ENCODE assay signal across 9 cellular contexts in the genomic region with DNA sequence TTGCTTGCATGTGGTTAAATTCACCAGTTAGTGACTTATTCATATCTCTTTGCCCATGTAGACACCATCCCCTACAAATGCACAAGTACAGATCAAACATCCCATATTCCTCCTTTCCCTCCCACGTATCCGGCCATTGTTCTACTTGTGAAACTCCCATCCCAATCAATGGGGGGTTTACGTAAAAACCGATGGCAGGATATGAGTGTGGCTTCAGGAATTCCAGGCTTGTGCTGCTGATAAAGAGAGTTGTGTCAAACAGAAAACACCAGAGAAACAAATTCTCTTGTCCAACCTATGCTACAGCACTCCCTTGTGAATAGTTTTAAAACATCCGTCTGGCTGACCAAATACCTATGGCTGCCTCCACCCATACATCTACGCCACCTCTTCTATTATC. TPM values are rescaled to one million over a fixed set of nuclear protein-coding genes. Genes with fewer than 3 reads are reported as not detected.
A peak's percentile ranks its signal among the peaks of the same experiment; 100 is the strongest.
DNase-seq lines count a peak whose midpoint lies in the region; ATAC-seq and TF ChIP-seq lines count a peak whose summit lies in the region.
"Had no signal": no experiment of that assay in that cellular context is flagged by ENCODE, and none has a peak within 500 bp of the region (broad histone marks: within the 10 kb centered on the region; RNA-seq: fewer than 3 reads in every experiment).

No MANE protein-coding gene starts in this region.

- no peak overlapping the region for H3K4me3 ChIP-seq in breast epithelium
- no peak overlapping the region for H3K4me3 ChIP-seq in astrocyte of the spinal cord (ENCODE audit: low read depth, low read length)
- H3K4me3 ChIP-seq in upper lobe of left lung = no peak overlapping the region

- H3K9me3 ChIP-seq in breast epithelium (no peaks in the 10 kb centered on the region), upper lobe of left lung (no peaks in the 10 kb centered on the region)

- POLR2A ChIA-PET in MCF 10A (lab: Yijun Ruan, JAX) = no interaction called here

- no peak for TF ChIP-seq POLR2A in breast epithelium (IDR thresholded peaks at IDR 0.05)
- no peak for TF ChIP-seq POLR2A in upper lobe of left lung (IDR thresholded peaks at IDR 0.05)

- TF ChIP-seq EP300 in upper lobe of left lung (IDR thresholded peaks at IDR 0.05) = peak in 3 of 4 donors; percentile 88 to 99 (median 98)

- H3K4me3 Mint-ChIP-seq in MCF 10A (ENCODE audit: unreplicated experiment) = no peak overlapping the region

- CTCF ChIA-PET in MCF 10A (lab: Yijun Ruan, JAX) = interaction anchor here (1.4 kb wide), 1 partner anchor 300 kb away, joined by 3 read pairs; no protein-coding TSS in a partner anchor

- intact Hi-C loops in MCF 10A (cut with micrococcal nuclease) = no loop called here
- intact Hi-C loops in breast epithelium (cut with DNase I; ENCODE audit: low total_unique reads) = no loop called here

- H3K36me3 ChIP-seq in breast epithelium (no peaks in the 10 kb centered on the region), upper lobe of left lung (peaks cover 0 to 4% (median 0%) of the 10 kb centered on the region in 4 donors)

- peak overlapping the region; percentile 40 for H3K27ac Mint-ChIP-seq in MCF 10A (ENCODE audit: low read depth, unreplicated experiment)

- in situ Hi-C loops in astrocyte of the spinal cord (cut with HindIII; ENCODE audit: low sequenced_read_pairs) = no loop called here

- no peaks in the 10 kb centered on the region for H3K27me3 Mint-ChIP-seq in MCF 10A (ENCODE audit: insufficient read depth, unreplicated experiment)

- TF ChIP-seq CTCF in MCF 10A (IDR thresholded peaks at IDR 0.05; ENCODE audit: unreplicated experiment) = no peak
- TF ChIP-seq CTCF in breast epithelium (IDR thresholded peaks at IDR 0.05) = no peak
- TF ChIP-seq CTCF in astrocyte of the spinal cord (IDR thresholded peaks at IDR 0.05; ENCODE audit: low read depth, low read length) = no peak
- TF ChIP-seq CTCF in upper lobe of left lung (IDR thresholded peaks at IDR 0.05) = peak in 2 of 6 experiments; percentile 10 to 11

- H3K4me1 Mint-ChIP-seq in MCF 10A (ENCODE audit: insufficient read depth, unreplicated experiment) = peaks cover 18% of the 10 kb centered on the region

- H3K27ac ChIP-seq in breast epithelium (peak overlapping the region in 1 of 2 donors; percentile 54), upper lobe of left lung (peak overlapping the region in 3 of 4 donors; percentile 74 to 76 (median 75))

- no peaks in the 10 kb centered on the region for H3K4me1 ChIP-seq in breast epithelium
- H3K4me1 ChIP-seq in upper lobe of left lung = peaks cover 36 to 71% (median 59%) of the 10 kb centered on the region in 4 donors

- peaks cover 0 to 3% of the 10 kb centered on the region in 2 donors for H3K27me3 ChIP-seq in breast epithelium
- H3K27me3 ChIP-seq in upper lobe of left lung = no peaks in the 10 kb centered on the region

- H3K36me3 Mint-ChIP-seq in MCF 10A (ENCODE audit: insufficient read depth, unreplicated experiment) = no peaks in the 10 kb centered on the region

- no peaks in the 10 kb centered on the region for H3K9me3 Mint-ChIP-seq in MCF 10A (ENCODE audit: unreplicated experiment)

- BruUV-seq in MCF 10A (replicated peaks; lab: Mats Ljungman, UMichigan) = no TSS peak

- 69 to 81% methylated on average over 6 of the region's 6 CpGs for WGBS in upper lobe of left lung, 2 donors

- peak; percentile 89 for DNase-seq in MCF 10A (ENCODE audit: unreplicated experiment)
- DNase-seq in breast epithelium (ENCODE audit: low spot score in 2 of 2) = no peak
- peak; percentile 95 for DNase-seq in astrocyte of the spinal cord (ENCODE audit: low read depth, low spot score)
- peak; percentile 50 for DNase-seq in kidney glomerular epithelial cell (lab: John Stamatoyannopoulos, UW)
- DNase-seq in upper lobe of left lung = no peak
- no peak for DNase-seq in GM19240 (ENCODE audit: insufficient read length, low spot score)
- no peak for DNase-seq in stimulated activated CD4-positive, alpha-beta T cell treated with anti-CD3 and anti-CD28 coated beads, Interleukin-15, amount 100 ng/mL, for 24 hours
- DNase-seq: COR-L47 had no signal

- ATAC-seq in upper lobe of left lung (ENCODE audit: low FRiP score in 2 of 2) (peak in 1 of 2 donors; percentile 51), GM18511 (IDR thresholded peaks at IDR 0.05; ENCODE audit: unreplicated experiment) (no peak)

RNA-seq across cellular contexts. Expression of a gene that starts 15.5 kb away (rescaled TPM):
- 3.6 and 5.6 TPM in 2 replicates for total RNA-seq in MCF 10A (2022)
- 10 to 100 TPM; 23.9 to 62.2 (median 46.2) TPM for total RNA-seq in breast epithelium
- total RNA-seq in upper lobe of left lung = 10 to 100 TPM; 36.3 to 80.1 (median 54.4) TPM

Comparison
In these comparisons a context has a peak if more than half of its experiments do, and no peak if none do; other contexts are left out.
1. DNase-seq: peak in MCF 10A (single experiment), astrocyte of the spinal cord (single experiment) and kidney glomerular epithelial cell (single experiment); none in breast epithelium (0 of 2), upper lobe of left lung (0 of 2), GM19240 (single experiment) and stimulated activated CD4-positive, alpha-beta T cell treated with anti-CD3 and anti-CD28 coated beads, Interleukin-15, amount 100 ng/mL, for 24 hours (single experiment).